Comparison of ENCODE assay signal across 2 cellular contexts in the genomic region with DNA sequence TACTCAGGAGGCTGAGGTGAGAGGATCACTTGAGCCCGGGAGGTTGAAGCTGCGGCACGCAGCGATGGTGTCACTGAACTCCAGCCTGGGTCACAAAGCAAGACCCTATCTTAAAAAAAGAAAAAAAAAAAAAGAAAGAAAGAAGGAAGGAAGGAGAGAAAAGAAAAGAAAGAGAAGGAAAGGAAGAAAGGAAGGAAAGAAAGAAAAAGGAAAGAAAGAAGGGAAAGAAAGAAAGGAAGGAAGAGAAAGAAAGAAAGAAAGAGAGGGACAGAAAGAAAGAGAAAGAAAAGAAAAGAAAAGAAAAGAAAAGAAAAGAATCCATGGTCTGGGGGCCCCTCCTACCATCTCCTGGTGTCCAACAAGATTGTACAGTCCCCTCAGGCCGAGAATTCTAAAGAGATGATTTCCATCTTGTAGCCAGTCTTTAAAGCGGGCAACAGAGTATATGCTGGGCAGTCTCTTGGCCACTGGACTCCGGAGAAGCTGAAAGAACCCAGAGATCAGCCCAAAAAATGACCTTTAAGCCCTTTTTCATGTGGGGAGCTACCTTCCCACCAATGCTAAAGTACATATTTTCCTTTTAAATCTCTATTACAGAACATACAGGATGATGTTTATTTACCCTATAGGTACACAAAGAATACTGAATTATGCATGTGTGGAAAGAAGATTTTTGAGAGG.
TF ChIP-seq lines count a peak whose summit lies in the region.

No MANE protein-coding gene starts in this region.

TF ChIP-seq in HEK293, 187 proteins besides CTCF, POLR2A, EP300 and RAD21:
- TF ChIP-seq ZBTB20 (tag by site-specific recombination; IDR thresholded peaks at IDR 0.05) (peak; percentile 68), ZNF366 (tag by site-specific recombination; conservative IDR thresholded peaks at IDR 0.05) (peak; percentile 87), KLF8 (tag by site-specific recombination; IDR thresholded peaks at IDR 0.05) (no peak), PRDM1 (tag by site-specific recombination; IDR thresholded peaks at IDR 0.05) (peak; percentile 77), ZNF449 (tag by site-specific recombination; IDR thresholded peaks at IDR 0.05) (no peak)

TF ChIP-seq in K562, 482 proteins besides CTCF, POLR2A, EP300 and RAD21:
- TF ChIP-seq HDAC1 (IDR thresholded peaks at IDR 0.05), result no peak
- TF ChIP-seq TEAD4 (IDR thresholded peaks at IDR 0.05; ENCODE audit: low read length), result no peak
- no peak for TF ChIP-seq TEAD4 (CRISPR knock-in tag; IDR thresholded peaks at IDR 0.05; ENCODE audit: borderline replicate concordance)
- TF ChIP-seq GATA2 (CRISPR knock-in tag; IDR thresholded peaks at IDR 0.05), result no peak
- TF ChIP-seq TCF3 (CRISPR knock-in tag; IDR thresholded peaks at IDR 0.05), result no peak
- no peak for TF ChIP-seq FOXP1 (CRISPR knock-in tag; IDR thresholded peaks at IDR 0.05)
- 0 out of 2 replicates have a peak, but pooled peaks have one; percentile 43 for TF ChIP-seq LARP7 (IDR thresholded peaks at IDR 0.05)
- TF ChIP-seq, protein P1, sequence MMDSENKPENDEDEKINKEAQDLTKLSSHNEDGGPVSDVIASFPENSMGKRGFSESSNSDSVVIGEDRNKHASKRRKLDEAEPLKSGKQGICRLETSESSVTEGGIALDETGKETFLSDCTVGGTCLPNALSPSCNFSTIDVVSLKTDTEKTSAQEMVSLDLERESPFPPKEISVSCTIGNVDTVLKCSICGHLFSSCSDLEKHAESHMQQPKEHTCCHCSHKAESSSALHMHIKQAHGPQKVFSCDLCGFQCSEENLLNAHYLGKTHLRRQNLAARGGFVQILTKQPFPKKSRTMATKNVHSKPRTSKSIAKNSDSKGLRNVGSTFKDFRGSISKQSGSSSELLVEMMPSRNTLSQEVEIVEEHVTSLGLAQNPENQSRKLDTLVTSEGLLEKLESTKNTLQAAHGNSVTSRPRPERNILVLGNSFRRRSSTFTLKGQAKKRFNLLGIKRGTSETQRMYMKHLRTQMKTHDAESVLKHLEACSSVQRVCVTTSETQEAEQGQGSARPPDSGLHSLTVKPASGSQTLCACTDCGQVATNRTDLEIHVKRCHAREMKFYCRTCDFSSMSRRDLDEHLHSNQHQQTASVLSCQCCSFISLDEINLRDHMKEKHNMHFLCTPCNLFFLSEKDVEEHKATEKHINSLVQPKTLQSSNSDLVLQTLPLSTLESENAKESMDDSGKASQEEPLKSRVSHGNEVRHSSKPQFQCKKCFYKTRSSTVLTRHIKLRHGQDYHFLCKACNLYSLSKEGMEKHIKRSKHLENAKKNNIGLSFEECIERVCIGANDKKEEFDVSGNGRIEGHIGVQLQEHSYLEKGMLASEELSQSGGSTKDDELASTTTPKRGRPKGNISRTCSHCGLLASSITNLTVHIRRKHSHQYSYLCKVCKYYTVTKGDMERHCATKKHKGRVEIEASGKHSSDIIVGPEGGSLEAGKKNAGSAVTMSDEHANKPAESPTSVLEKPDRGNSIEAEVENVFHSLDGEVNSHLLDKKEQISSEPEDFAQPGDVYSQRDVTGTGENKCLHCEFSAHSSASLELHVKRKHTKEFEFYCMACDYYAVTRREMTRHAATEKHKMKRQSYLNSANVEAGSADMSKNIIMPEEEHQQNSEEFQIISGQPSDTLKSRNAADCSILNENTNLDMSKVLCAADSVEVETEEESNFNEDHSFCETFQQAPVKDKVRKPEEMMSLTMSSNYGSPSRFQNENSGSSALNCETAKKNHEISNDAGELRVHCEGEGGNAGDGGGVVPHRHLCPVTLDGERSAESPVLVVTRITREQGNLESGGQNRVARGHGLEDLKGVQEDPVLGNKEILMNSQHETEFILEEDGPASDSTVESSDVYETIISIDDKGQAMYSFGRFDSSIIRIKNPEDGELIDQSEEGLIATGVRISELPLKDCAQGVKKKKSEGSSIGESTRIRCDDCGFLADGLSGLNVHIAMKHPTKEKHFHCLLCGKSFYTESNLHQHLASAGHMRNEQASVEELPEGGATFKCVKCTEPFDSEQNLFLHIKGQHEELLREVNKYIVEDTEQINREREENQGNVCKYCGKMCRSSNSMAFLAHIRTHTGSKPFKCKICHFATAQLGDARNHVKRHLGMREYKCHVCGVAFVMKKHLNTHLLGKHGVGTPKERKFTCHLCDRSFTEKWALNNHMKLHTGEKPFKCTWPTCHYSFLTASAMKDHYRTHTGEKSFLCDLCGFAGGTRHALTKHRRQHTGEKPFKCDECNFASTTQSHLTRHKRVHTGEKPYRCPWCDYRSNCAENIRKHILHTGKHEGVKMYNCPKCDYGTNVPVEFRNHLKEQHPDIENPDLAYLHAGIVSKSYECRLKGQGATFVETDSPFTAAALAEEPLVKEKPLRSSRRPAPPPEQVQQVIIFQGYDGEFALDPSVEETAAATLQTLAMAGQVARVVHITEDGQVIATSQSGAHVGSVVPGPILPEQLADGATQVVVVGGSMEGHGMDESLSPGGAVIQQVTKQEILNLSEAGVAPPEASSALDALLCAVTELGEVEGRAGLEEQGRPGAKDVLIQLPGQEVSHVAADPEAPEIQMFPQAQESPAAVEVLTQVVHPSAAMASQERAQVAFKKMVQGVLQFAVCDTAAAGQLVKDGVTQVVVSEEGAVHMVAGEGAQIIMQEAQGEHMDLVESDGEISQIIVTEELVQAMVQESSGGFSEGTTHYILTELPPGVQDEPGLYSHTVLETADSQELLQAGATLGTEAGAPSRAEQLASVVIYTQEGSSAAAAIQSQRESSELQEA (IDR thresholded peaks at IDR 0.05; ENCODE audit: low read depth), result no peak
- TF ChIP-seq ZNF512 (tag; IDR thresholded peaks at IDR 0.05), result peak; percentile 96
- TF ChIP-seq ZNF699 (CRISPR knock-in tag; IDR thresholded peaks at IDR 0.05; ENCODE audit: insufficient replicate concordance), result no peak
- TF ChIP-seq CBFA2T3 (IDR thresholded peaks at IDR 0.05), result peak; percentile 17; the same call in 1 of the 2 replicates
- TF ChIP-seq FOXM1 (IDR thresholded peaks at IDR 0.05; ENCODE audit: low read depth), result no peak
- TF ChIP-seq FOXM1 (CRISPR knock-in tag; IDR thresholded peaks at IDR 0.05; ENCODE audit: low read depth), result no peak
- TF ChIP-seq ZNF668 (CRISPR knock-in tag; IDR thresholded peaks at IDR 0.05), result no peak
- TF ChIP-seq ZNF696 (CRISPR knock-in tag; conservative IDR thresholded peaks at IDR 0.05), result no peak
